Comparison of ENCODE assay signal across 8 cellular contexts in genomic region chr10:101778781-101779543, GRCh38. TPM values are rescaled to one million over a fixed set of nuclear protein-coding genes. Genes with fewer than 3 reads are reported as not detected.
DNase-seq lines count a peak whose midpoint lies in the region; ATAC-seq, FAIRE-seq and TF ChIP-seq lines count a peak whose summit lies in the region.

No MANE protein-coding gene starts in this region.

- peaks cover 62% of the 10 kb centered on the region for H3K4me1 Mint-ChIP-seq in brain

- DNase-seq in left lobe of liver (ENCODE audit: low spot score) (no peak), testis (peak; percentile 81), D721Med (ENCODE audit: insufficient read length, low spot score) (no peak)
- DNase-seq in stimulated activated CD4-positive, alpha-beta T cell treated with anti-CD3 and anti-CD28 coated beads, Interleukin-1b, Interleukin-23, amount 100 ng/mL, for 48 hours, result no peak

- H2AFZ ChIP-seq in ACC112 (ENCODE audit: low read length, unreplicated experiment), result no peak overlapping the region

- no peaks in the 10 kb centered on the region for H3K9me3 Mint-ChIP-seq in brain

- intact Hi-C loops in testis (cut with DNase I; ENCODE audit: low total_unique reads), result no loop called here

- peaks cover 16% of the 10 kb centered on the region for H3K4me1 ChIP-seq in ACC112 (ENCODE audit: control insufficient read depth, insufficient read depth, low read length, unreplicated experiment)
- H3K4me1 ChIP-seq in HUES48 (ENCODE audit: control insufficient read depth, insufficient read depth, low read length), result peaks cover 46% of the 10 kb centered on the region
- peaks cover 33% of the 10 kb centered on the region for H3K4me1 ChIP-seq in testis

- no peak for TF ChIP-seq POLR2A in testis (IDR thresholded peaks at IDR 0.05)

- H3K27ac ChIP-seq in ACC112 (ENCODE audit: low read depth, low read length) (no peak overlapping the region), HUES48 (ENCODE audit: low read depth, low read length) (peak overlapping the region; percentile 91), testis (no peak overlapping the region)

- peak overlapping the region in 2 of 5 experiments; percentile 21 to 24 for H3K27ac Mint-ChIP-seq in brain

- no peak overlapping the region; the same call in 1 of the 2 replicates for H3K9ac ChIP-seq in HUES48 (ENCODE audit: low read depth, low read length)

- peak; percentile 37 for ATAC-seq in left lobe of liver
- ATAC-seq in GM19023 (IDR thresholded peaks at IDR 0.05; ENCODE audit: unreplicated experiment), result no peak

- H3K27me3 Mint-ChIP-seq in brain, result peaks cover 71% of the 10 kb centered on the region

- H3K36me3 Mint-ChIP-seq in brain, result peaks cover 11% of the 10 kb centered on the region

- peaks cover 34% of the 10 kb centered on the region for H3K27me3 ChIP-seq in ACC112 (ENCODE audit: insufficient read depth, low read length)
- peaks cover 47% of the 10 kb centered on the region for H3K27me3 ChIP-seq in HUES48 (ENCODE audit: control insufficient read depth, insufficient read depth, low read length)
- peaks cover 6% of the 10 kb centered on the region for H3K27me3 ChIP-seq in testis

- TF ChIP-seq CTCF in brain (conservative IDR thresholded peaks at IDR 0.05) (no peak), testis (IDR thresholded peaks at IDR 0.05) (no peak), D721Med (IDR thresholded peaks at IDR 0.05; ENCODE audit: insufficient read depth, missing control alignments) (no peak)

- H3K36me3 ChIP-seq in ACC112 (ENCODE audit: insufficient read depth, low read length) (no peaks in the 10 kb centered on the region), HUES48 (ENCODE audit: control insufficient read depth, insufficient read depth, low read length) (no peaks in the 10 kb centered on the region; the same call in 1 of the 2 replicates), testis (ENCODE audit: low read depth, missing control alignments) (no peaks in the 10 kb centered on the region)

- peaks cover 7% of the 10 kb centered on the region for H3K79me2 ChIP-seq in ACC112 (ENCODE audit: control insufficient read depth, insufficient read depth, low read length, unreplicated experiment)

- WGBS in testis, 2 donors, result 20 to 22% methylated on average over 40 to 58 of the region's 58 CpGs

- H3K9me3 ChIP-seq in HUES48 (ENCODE audit: control insufficient read depth, insufficient read depth, low read length) (no peaks in the 10 kb centered on the region), testis (no peaks in the 10 kb centered on the region)

- peak overlapping the region; percentile 72 to 81 (median 81) for H3K4me3 Mint-ChIP-seq in brain

- no peak for FAIRE-seq in D721Med (lab: Jason Lieb, UNC)

- H3K4me3 ChIP-seq in ACC112 (ENCODE audit: low read depth, low read length) (peak overlapping the region; percentile 28), HUES48 (ENCODE audit: low read depth, low read length) (peak overlapping the region; percentile 62), testis (peak overlapping the region in 1 of 2 donors; percentile 23)

RNA-seq across cellular contexts. Expression of gene FGF8, which starts 3.0 kb away (rescaled TPM):
- not detected for polyA plus RNA-seq in brain (ENCODE audit: insufficient read depth, low read depth, low replicate concordance)
- total RNA-seq in left lobe of liver, result not detected
- 1 to 10 TPM in 1 of 2 donors, not detected in 1; 1.1 TPM for total RNA-seq in testis
- 0.41 TPM for polyA plus RNA-seq in testis (ENCODE audit: insufficient read depth, low read depth, low replicate concordance)

RNA-seq across cellular contexts. Expression of gene NPM3, which starts 4.3 kb away (rescaled TPM):
- 25.6 TPM for polyA plus RNA-seq in brain (ENCODE audit: insufficient read depth, low read depth, low replicate concordance)
- 7.2 TPM for total RNA-seq in left lobe of liver
- total RNA-seq in testis, result 10 to 100 TPM; 38.9 to 64.5 TPM
- polyA plus RNA-seq in testis (ENCODE audit: insufficient read depth, low read depth, low replicate concordance), result 40.9 TPM

RNA-seq across cellular contexts. Expression of gene OGA, which starts 39.3 kb away (rescaled TPM):
- polyA plus RNA-seq in brain (ENCODE audit: insufficient read depth, low read depth, low replicate concordance) (29.0 TPM), testis (ENCODE audit: insufficient read depth, low read depth, low replicate concordance) (93.3 TPM)
- total RNA-seq in left lobe of liver (32.8 TPM), testis (100 to 1,000 TPM; 161 to 215 TPM)
